Comparison of ENCODE assay signal across 1 cellular context in genomic region chr22:17537155-17537554, GRCh38.
TF ChIP-seq lines count a peak whose summit lies in the region.

No MANE protein-coding gene starts in this region.

TF ChIP-seq in H1, 55 proteins besides CTCF, POLR2A, EP300 and RAD21 (continued from another document):
- TF ChIP-seq MAFK (IDR thresholded peaks at IDR 0.05; ENCODE audit: low read depth, low read length): no peak
- no peak for TF ChIP-seq SAP30 (IDR thresholded peaks at IDR 0.05; ENCODE audit: insufficient read depth, insufficient replicate concordance, low read length)
- TF ChIP-seq SP4 (IDR thresholded peaks at IDR 0.05; ENCODE audit: low read length): no peak
TF ChIP-seq in H1: peak in this region for 0.
